7 cellular contexts compared by ENCODE assay signal in the genomic region with DNA sequence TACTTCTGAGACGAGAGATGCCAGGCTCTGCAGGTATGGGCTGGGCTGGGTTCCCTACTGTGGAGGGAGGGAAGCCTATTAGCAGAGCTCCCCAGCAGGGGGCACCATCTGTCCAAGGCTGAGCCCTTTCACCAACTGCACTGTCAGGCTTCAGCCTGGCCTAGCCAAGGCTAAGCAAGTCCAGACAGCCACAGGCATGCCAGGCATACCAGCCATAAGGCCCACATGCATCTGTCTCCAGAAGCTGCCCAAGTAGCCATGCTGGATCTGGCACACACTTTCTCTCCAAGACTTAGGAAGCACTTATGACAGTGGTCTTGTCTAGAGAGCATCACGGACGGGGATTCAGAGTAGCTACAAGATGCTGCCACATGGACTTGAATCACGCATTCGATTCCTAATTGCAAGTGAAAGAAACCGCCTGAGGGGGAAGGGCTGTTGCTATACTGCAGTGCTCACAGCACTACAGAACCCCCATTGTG. TPM values are rescaled to one million over a fixed set of nuclear protein-coding genes. Genes with fewer than 3 reads are reported as not detected.
DNase-seq lines count a peak whose midpoint lies in the region; ATAC-seq and TF ChIP-seq lines count a peak whose summit lies in the region.

No MANE protein-coding gene starts in this region.

- ATAC-seq in HG02759 (IDR thresholded peaks at IDR 0.05; ENCODE audit: unreplicated experiment) = peak; percentile 95

- peak overlapping the region; percentile 42; the same call in 1 of the 2 replicates for H3K27ac ChIP-seq in WERI-Rb-1
- H3K27ac ChIP-seq in breast epithelium = peak overlapping the region in 1 of 2 donors; percentile 46

- H3K36me3 ChIP-seq in WERI-Rb-1 = peaks cover 72% of the 10 kb centered on the region
- no peaks in the 10 kb centered on the region for H3K36me3 ChIP-seq in breast epithelium

- no peaks in the 10 kb centered on the region for H3K9me3 ChIP-seq in WERI-Rb-1 (ENCODE audit: severe bottlenecking)
- H3K9me3 ChIP-seq in breast epithelium = no peaks in the 10 kb centered on the region

- DNase-seq in NCI-H2081 treated with DMSO at 0.1 percent for 48 hours (lab: John Stamatoyannopoulos, UW) = peak; percentile 59
- DNase-seq in WERI-Rb-1 = peak; percentile 79
- DNase-seq in breast epithelium (ENCODE audit: low spot score in 2 of 2) = peak; percentile 82 to 84
- peak; percentile 94 for DNase-seq in islet precursor cell
- peak; percentile 68 for DNase-seq in stimulated activated CD4-positive, alpha-beta T cell treated with anti-CD3 and anti-CD28 coated beads, Interleukin-1b, Interleukin-23, amount 100 ng/mL, for 48 hours

- TF ChIP-seq CTCF in GM12872 (IDR thresholded peaks at IDR 0.05; ENCODE audit: insufficient read depth, low read depth, low read length) = peak; percentile 95
- peak; percentile 91 for TF ChIP-seq CTCF in WERI-Rb-1 (IDR thresholded peaks at IDR 0.05; ENCODE audit: low read depth, low read length)
- TF ChIP-seq CTCF in breast epithelium (IDR thresholded peaks at IDR 0.05) = peak; percentile 42 to 82 (median 71)

- no peak for TF ChIP-seq POLR2A in breast epithelium (IDR thresholded peaks at IDR 0.05)

- intact Hi-C loops in breast epithelium (cut with DNase I; ENCODE audit: low total_unique reads) = no loop called here

- no peaks in the 10 kb centered on the region for H3K4me1 ChIP-seq in breast epithelium

- H3K27me3 ChIP-seq in WERI-Rb-1 (ENCODE audit: insufficient read depth, low read depth, severe bottlenecking) (no peaks in the 10 kb centered on the region), breast epithelium (no peaks in the 10 kb centered on the region)

- H3K4me3 ChIP-seq in WERI-Rb-1 (ENCODE audit: low read depth, low read length) = no peak overlapping the region
- no peak overlapping the region for H3K4me3 ChIP-seq in breast epithelium

RNA-seq across cellular contexts. Expression of a gene that starts 28.3 kb away (rescaled TPM):
- total RNA-seq in breast epithelium = 10 to 100 TPM; 17.8 to 50.5 (median 36.0) TPM

RNA-seq across cellular contexts. Expression of a gene that starts 43.0 kb away (rescaled TPM):
- 100 to 1,000 TPM; 105 to 166 (median 142) TPM for total RNA-seq in breast epithelium

RNA-seq across cellular contexts. Expression of a gene that starts 58.0 kb away (rescaled TPM):
- total RNA-seq in breast epithelium = 10 to 100 TPM; 13.9 to 28.2 (median 19.8) TPM
